Comparison of ENCODE assay signal across 1 cellular context in the genomic region with DNA sequence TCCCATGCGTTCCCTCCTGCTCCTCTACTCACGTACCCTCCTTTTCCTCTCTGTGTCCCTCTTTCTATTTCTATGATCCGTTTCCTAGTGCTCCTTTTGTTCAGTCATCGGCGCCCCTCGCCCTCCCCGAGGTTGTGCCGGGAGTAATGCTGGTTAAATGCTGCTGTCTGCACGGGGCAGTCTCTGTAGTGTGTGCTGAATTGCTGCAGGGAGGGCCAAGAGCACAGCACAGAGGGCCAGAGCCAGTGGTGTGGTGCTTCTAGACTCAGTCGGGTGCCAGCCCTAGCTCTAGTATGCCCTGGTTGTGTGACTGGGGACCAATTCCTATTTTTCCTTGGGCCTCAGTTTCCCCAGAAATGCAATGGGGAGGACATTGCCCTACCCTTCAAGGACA.
TF ChIP-seq lines count a peak whose summit lies in the region.

No MANE protein-coding gene starts in this region.

TF ChIP-seq in GM23338, 12 proteins besides CTCF, POLR2A, EP300 and RAD21:
- TF ChIP-seq, protein P1, sequence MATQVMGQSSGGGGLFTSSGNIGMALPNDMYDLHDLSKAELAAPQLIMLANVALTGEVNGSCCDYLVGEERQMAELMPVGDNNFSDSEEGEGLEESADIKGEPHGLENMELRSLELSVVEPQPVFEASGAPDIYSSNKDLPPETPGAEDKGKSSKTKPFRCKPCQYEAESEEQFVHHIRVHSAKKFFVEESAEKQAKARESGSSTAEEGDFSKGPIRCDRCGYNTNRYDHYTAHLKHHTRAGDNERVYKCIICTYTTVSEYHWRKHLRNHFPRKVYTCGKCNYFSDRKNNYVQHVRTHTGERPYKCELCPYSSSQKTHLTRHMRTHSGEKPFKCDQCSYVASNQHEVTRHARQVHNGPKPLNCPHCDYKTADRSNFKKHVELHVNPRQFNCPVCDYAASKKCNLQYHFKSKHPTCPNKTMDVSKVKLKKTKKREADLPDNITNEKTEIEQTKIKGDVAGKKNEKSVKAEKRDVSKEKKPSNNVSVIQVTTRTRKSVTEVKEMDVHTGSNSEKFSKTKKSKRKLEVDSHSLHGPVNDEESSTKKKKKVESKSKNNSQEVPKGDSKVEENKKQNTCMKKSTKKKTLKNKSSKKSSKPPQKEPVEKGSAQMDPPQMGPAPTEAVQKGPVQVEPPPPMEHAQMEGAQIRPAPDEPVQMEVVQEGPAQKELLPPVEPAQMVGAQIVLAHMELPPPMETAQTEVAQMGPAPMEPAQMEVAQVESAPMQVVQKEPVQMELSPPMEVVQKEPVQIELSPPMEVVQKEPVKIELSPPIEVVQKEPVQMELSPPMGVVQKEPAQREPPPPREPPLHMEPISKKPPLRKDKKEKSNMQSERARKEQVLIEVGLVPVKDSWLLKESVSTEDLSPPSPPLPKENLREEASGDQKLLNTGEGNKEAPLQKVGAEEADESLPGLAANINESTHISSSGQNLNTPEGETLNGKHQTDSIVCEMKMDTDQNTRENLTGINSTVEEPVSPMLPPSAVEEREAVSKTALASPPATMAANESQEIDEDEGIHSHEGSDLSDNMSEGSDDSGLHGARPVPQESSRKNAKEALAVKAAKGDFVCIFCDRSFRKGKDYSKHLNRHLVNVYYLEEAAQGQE (IDR thresholded peaks at IDR 0.05; ENCODE audit: unreplicated experiment) = no peak
- peak; percentile 36 for TF ChIP-seq EZH2 (IDR thresholded peaks at IDR 0.05; ENCODE audit: low read depth, unreplicated experiment)
